In the genomic region with DNA sequence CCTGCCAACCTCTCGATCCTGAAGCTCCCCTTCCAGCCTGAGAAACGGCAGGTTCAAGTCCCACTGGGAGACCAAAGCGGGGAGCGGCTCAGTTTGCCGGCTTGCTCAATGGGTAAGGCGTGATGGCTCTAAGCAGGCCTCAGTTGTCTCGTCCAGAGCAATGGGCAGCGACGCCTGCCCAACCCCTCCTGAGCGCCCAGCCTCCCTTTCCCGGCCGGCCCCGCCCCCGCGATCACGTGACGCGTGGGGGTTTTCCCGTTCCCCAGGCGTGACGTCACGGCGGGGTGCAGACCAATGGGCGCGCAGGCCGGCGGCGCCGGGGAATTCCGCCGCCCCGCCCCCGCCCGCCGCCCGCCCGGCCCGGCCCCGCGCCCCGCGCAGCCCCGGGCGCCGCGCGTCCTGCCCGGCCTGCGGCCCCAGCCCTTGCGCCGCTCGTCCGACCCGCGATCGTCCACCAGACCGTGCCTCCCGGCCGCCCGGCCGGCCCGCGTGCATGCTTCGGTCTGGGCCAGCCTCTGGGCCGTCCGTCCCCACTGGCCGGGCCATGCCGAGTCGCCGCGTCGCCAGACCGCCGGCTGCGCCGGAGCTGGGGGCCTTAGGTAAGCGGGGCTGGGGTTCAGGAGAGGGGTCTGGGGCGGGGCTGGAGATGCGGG, we compare ENCODE assay signal across 8 cellular contexts. TPM values are rescaled to one million over a fixed set of nuclear protein-coding genes. Genes with fewer than 3 reads are reported as not detected.
A peak's percentile ranks its signal among the peaks of the same experiment; 100 is the strongest.
DNase-seq lines count a peak whose midpoint lies in the region; ATAC-seq, FAIRE-seq and TF ChIP-seq lines count a peak whose summit lies in the region.

A gene with protein sequence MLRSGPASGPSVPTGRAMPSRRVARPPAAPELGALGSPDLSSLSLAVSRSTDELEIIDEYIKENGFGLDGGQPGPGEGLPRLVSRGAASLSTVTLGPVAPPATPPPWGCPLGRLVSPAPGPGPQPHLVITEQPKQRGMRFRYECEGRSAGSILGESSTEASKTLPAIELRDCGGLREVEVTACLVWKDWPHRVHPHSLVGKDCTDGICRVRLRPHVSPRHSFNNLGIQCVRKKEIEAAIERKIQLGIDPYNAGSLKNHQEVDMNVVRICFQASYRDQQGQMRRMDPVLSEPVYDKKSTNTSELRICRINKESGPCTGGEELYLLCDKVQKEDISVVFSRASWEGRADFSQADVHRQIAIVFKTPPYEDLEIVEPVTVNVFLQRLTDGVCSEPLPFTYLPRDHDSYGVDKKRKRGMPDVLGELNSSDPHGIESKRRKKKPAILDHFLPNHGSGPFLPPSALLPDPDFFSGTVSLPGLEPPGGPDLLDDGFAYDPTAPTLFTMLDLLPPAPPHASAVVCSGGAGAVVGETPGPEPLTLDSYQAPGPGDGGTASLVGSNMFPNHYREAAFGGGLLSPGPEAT (plus strand): TSS at position 378 of the 653 bp plus-strand sequence. CDS start 116 bp downstream, at position 494.

- FAIRE-seq in small intestine (lab: Jason Lieb, UNC): no peak

- H3K27ac ChIP-seq in 22Rv1 (peak within 1 kb of the TSS; percentile 83), breast epithelium (peak within 1 kb of the TSS; percentile 98), small intestine (ENCODE audit: low read depth in 1 of 2, low read length in 1 of 2) (peak within 1 kb of the TSS; percentile 97 to 99)

- DNase-seq in NCI-H2107 treated with DMSO at 0.1 percent for 48 hours (lab: John Stamatoyannopoulos, UW; ENCODE audit: unreplicated experiment): peak; percentile 46
- DNase-seq in breast epithelium (ENCODE audit: low spot score in 2 of 2): peak; percentile 94 to 95
- DNase-seq in iPS-NIHi7 (ENCODE audit: extremely low spot score): peak; percentile 100
- peak; percentile 91 for DNase-seq in small intestine

- TF ChIP-seq CTCF in 22Rv1 (IDR thresholded peaks at IDR 0.05) (no peak), WI38 (IDR thresholded peaks at IDR 0.05; ENCODE audit: low read depth, low read length) (no peak), breast epithelium (IDR thresholded peaks at IDR 0.05) (no peak)

- TF ChIP-seq POLR2A in breast epithelium (IDR thresholded peaks at IDR 0.05): no peak

- ATAC-seq in GM18517 (IDR thresholded peaks at IDR 0.05; ENCODE audit: unreplicated experiment): peak; percentile 48
- ATAC-seq in HG03045 (IDR thresholded peaks at IDR 0.05; ENCODE audit: unreplicated experiment): peak; percentile 55

- H3K4me1 ChIP-seq in breast epithelium (no peaks in the 10 kb centered on the region), small intestine (ENCODE audit: control insufficient read depth in 2 of 2, insufficient read depth in 1 of 2, low read depth in 1 of 2, low read length in 1 of 2) (peaks cover 2 to 6% of the 10 kb centered on the region in 2 donors)

- no peaks in the 10 kb centered on the region for H3K9me3 ChIP-seq in breast epithelium
- no peaks in the 10 kb centered on the region for H3K9me3 ChIP-seq in small intestine (ENCODE audit: control insufficient read depth, low read depth)

- intact Hi-C loops in breast epithelium (cut with DNase I; ENCODE audit: low total_unique reads): no loop called here

- H3K4me3 ChIP-seq in WI38 (ENCODE audit: low read depth, low read length) (peak within 1 kb of the TSS; percentile 75), breast epithelium (peak within 1 kb of the TSS; percentile 77 to 89 (median 82)), small intestine (ENCODE audit: low read depth in 1 of 2, low read length in 2 of 2) (peak within 1 kb of the TSS; percentile 90 to 94)

- H3K36me3 ChIP-seq in breast epithelium (no peaks in the 10 kb centered on the region), small intestine (ENCODE audit: control insufficient read depth in 2 of 2, insufficient read depth in 2 of 2, low read length in 2 of 2) (peaks cover 0 to 3% of the 10 kb centered on the region in 2 donors)

- WGBS in small intestine, 3 donors: 1 to 2% (median 2%) methylated on average over 32 to 79 of the region's 79 CpGs

- no peaks in the 10 kb centered on the region for H3K27me3 ChIP-seq in breast epithelium
- no peaks in the 10 kb centered on the region for H3K27me3 ChIP-seq in small intestine (ENCODE audit: control insufficient read depth in 2 of 2, insufficient read depth in 2 of 2, low read length in 2 of 2)

RNA-seq across cellular contexts. Expression of the gene that starts here (rescaled TPM):
- 10 to 100 TPM in 1 of 3 donors, 1 to 10 TPM in 2; 5.8 to 12.5 (median 8.2) TPM for total RNA-seq in breast epithelium
- 10 to 100 TPM; 11.6 to 41.3 (median 23.7) TPM for polyA plus RNA-seq in small intestine

Comparison
In these comparisons a context has a peak if more than half of its experiments do, and no peak if none do; other contexts are left out.
1. Peak in every context shown above with its lines: DNase-seq, ATAC-seq, H3K4me3 ChIP-seq and H3K27ac ChIP-seq.
2. DNase-seq: peak in every context shown above with its lines; median percentile 100 in iPS-NIHi7; 94 in breast epithelium; 91 in small intestine; 46 in NCI-H2107 treated with DMSO at 0.1 percent for 48 hours.